Comparison of ENCODE assay signal across 8 cellular contexts in genomic region chr1:42924249-42925131, GRCh38. TPM values are rescaled to one million over a fixed set of nuclear protein-coding genes. Genes with fewer than 3 reads are reported as not detected.
DNase-seq lines count a peak whose midpoint lies in the region; ATAC-seq and TF ChIP-seq lines count a peak whose summit lies in the region.

No MANE protein-coding gene starts in this region.

- no peaks in the 10 kb centered on the region for H3K9me3 ChIP-seq in right lobe of liver

- DNase-seq in C1 segment of cervical spinal cord (lab: John Stamatoyannopoulos, UW) = peak; percentile 65 to 95 (median 92)
- peak; percentile 81 for DNase-seq in GM19240 (ENCODE audit: insufficient read length, low spot score)
- DNase-seq in NCI-H526 treated with DMSO at 0.1 percent for 48 hours (lab: John Stamatoyannopoulos, UW) = peak; percentile 94
- DNase-seq in activated CD4-positive, alpha-beta T cell treated with anti-CD3 and anti-CD28 coated beads, Interleukin-2, amount 50 U/mL, for 4 hours = peak; percentile 86 to 88
- DNase-seq in dermis microvascular lymphatic vessel endothelial cell (ENCODE audit: low read depth in 2 of 2) = peak; percentile 75 to 91
- peak; percentile 89 to 93 (median 91) for DNase-seq in right lobe of liver
- DNase-seq in stimulated activated CD4-positive, alpha-beta T cell treated with anti-CD3 and anti-CD28 coated beads, Interleukin-4, amount 100 ng/mL, for 48 hours (ENCODE audit: low read depth in 2 of 2) = peak; percentile 87 to 91

- H3K27ac ChIP-seq in right lobe of liver = peak overlapping the region; percentile 42 to 74 (median 69)

- WGBS in right lobe of liver (ENCODE audit: insufficient coverage, low coverage, low lambda C conversion rate, missing lambda C conversion rate) = 13% methylated on average over 16 of the region's 69 CpGs

- H3K4me3 ChIP-seq in right lobe of liver = peak overlapping the region; percentile 52 to 63 (median 63)

- H3K27me3 ChIP-seq in right lobe of liver = no peaks in the 10 kb centered on the region

- no peaks in the 10 kb centered on the region for H3K4me1 ChIP-seq in right lobe of liver

- TF ChIP-seq POLR2A in right lobe of liver (IDR thresholded peaks at IDR 0.05) = no peak

- no peak for TF ChIP-seq CTCF in right lobe of liver (IDR thresholded peaks at IDR 0.05)

- ATAC-seq in HG03460 (IDR thresholded peaks at IDR 0.05; ENCODE audit: unreplicated experiment) (peak; percentile 81), right lobe of liver (peak; percentile 93 to 98 (median 96))

- intact Hi-C loops in right lobe of liver (cut with DNase I) = no loop called here

- H3K36me3 ChIP-seq in right lobe of liver = peaks cover 0 to 4% (median 0%) of the 10 kb centered on the region in 4 donors

RNA-seq across cellular contexts. Expression of gene SLC2A1, which starts 34.2 kb away (rescaled TPM):
- 10.4 and 14.3 TPM in 2 replicates for total RNA-seq in dermis microvascular lymphatic vessel endothelial cell
- 10 to 100 TPM in 1 of 6 experiments, 1 to 10 TPM in 4, under 1 TPM in 1; 0.74 to 34.3 (median 5.8) TPM for total RNA-seq in right lobe of liver

Comparison
In these comparisons a context has a peak if more than half of its experiments do, and no peak if none do; other contexts are left out.
1. Peak in every context shown above with its lines: DNase-seq, ATAC-seq, H3K4me3 ChIP-seq and H3K27ac ChIP-seq.